Comparison of ENCODE assay signal across 19 cellular contexts in genomic region chr9:102225806-102226441, GRCh38.
"Had no signal": no experiment of that assay in that cellular context is flagged by ENCODE, and none has a peak within 500 bp of the region (broad histone marks: within the 10 kb centered on the region; RNA-seq: fewer than 3 reads in every experiment).

No MANE protein-coding gene starts in this region.

- H3K27ac ChIP-seq: pancreas, right atrium auricular region, spleen, suprapubic skin, tibial nerve had no signal

- H3K27me3 ChIP-seq: pancreas, right atrium auricular region, spleen, suprapubic skin, tibial nerve had no signal

- H3K4me1 ChIP-seq: right atrium auricular region, spleen, suprapubic skin, tibial nerve had no signal

- DNase-seq: activated CD4-positive, alpha-beta T cell treated with anti-CD3 and anti-CD28 coated beads for 36 hours; activated CD4-positive, alpha-beta T cell treated with anti-CD3 and anti-CD28 coated beads, Interleukin-2, amount 50 U/mL, for 4 hours; activated CD4-positive, CD25-positive, alpha-beta regulatory T cell; activated effector memory CD4-positive, alpha-beta T cell treated with Interleukin-2 at 50 U/mL for 16 hours; activated naive CD4-positive, alpha-beta T cell treated with anti-CD3 and anti-CD28 coated beads, Interleukin-2, amount 10 ng/mL, durations not matched to agents 7 days and 5 days; activated naive CD8-positive, alpha-beta T cell treated with anti-CD3 and anti-CD28 coated beads, Interleukin-2, amount 10 ng/mL, durations not matched to agents 7 days and 5 days; activated T-cell treated with anti-CD3 and anti-CD28 coated beads for 4 hours; activated T-cell treated with anti-CD3 and anti-CD28 coated beads, Interleukin-2, amount 50 U/mL, for 72 hours; dermis blood vessel endothelial cell; effector CD4-positive, alpha-beta T cell; mammary epithelial cell; pancreas; spleen; stimulated activated naive CD4-positive, alpha-beta T cell; T-helper 17 cell; T1000 had no signal

- H3K4me1 Mint-ChIP-seq: activated CD4-positive, alpha-beta T cell treated with anti-CD3 and anti-CD28 coated beads for 36 hours; activated naive CD4-positive, alpha-beta T cell treated with anti-CD3 and anti-CD28 coated beads, Interleukin-2, amount 10 ng/mL, durations not matched to agents 7 days and 5 days; activated naive CD8-positive, alpha-beta T cell treated with anti-CD3 and anti-CD28 coated beads, Interleukin-2, amount 10 ng/mL, durations not matched to agents 7 days and 5 days; T-helper 17 cell had no signal

- H3K4me3 Mint-ChIP-seq: activated CD4-positive, alpha-beta T cell treated with anti-CD3 and anti-CD28 coated beads for 36 hours; activated naive CD4-positive, alpha-beta T cell treated with anti-CD3 and anti-CD28 coated beads, Interleukin-2, amount 10 ng/mL, durations not matched to agents 7 days and 5 days; activated naive CD8-positive, alpha-beta T cell treated with anti-CD3 and anti-CD28 coated beads, Interleukin-2, amount 10 ng/mL, durations not matched to agents 7 days and 5 days; activated T-cell treated with anti-CD3 and anti-CD28 coated beads, Interleukin-2, amount 50 U/mL, for 72 hours; T-helper 17 cell had no signal

- H3K9me3 Mint-ChIP-seq: activated naive CD4-positive, alpha-beta T cell treated with anti-CD3 and anti-CD28 coated beads, Interleukin-2, amount 10 ng/mL, durations not matched to agents 7 days and 5 days; activated naive CD8-positive, alpha-beta T cell treated with anti-CD3 and anti-CD28 coated beads, Interleukin-2, amount 10 ng/mL, durations not matched to agents 7 days and 5 days had no signal

- H3K4me3 ChIP-seq: pancreas, right atrium auricular region, spleen, suprapubic skin, tibial nerve had no signal

- H3K27ac Mint-ChIP-seq: activated CD4-positive, alpha-beta T cell treated with anti-CD3 and anti-CD28 coated beads for 36 hours; activated naive CD4-positive, alpha-beta T cell treated with anti-CD3 and anti-CD28 coated beads, Interleukin-2, amount 10 ng/mL, durations not matched to agents 7 days and 5 days; activated naive CD8-positive, alpha-beta T cell treated with anti-CD3 and anti-CD28 coated beads, Interleukin-2, amount 10 ng/mL, durations not matched to agents 7 days and 5 days; activated T-cell treated with anti-CD3 and anti-CD28 coated beads, Interleukin-2, amount 50 U/mL, for 72 hours; T-helper 17 cell had no signal

- H3K9me3 ChIP-seq: pancreas, right atrium auricular region, suprapubic skin, tibial nerve had no signal

- H3K27me3 Mint-ChIP-seq: activated CD4-positive, alpha-beta T cell treated with anti-CD3 and anti-CD28 coated beads for 36 hours; activated naive CD4-positive, alpha-beta T cell treated with anti-CD3 and anti-CD28 coated beads, Interleukin-2, amount 10 ng/mL, durations not matched to agents 7 days and 5 days; activated naive CD8-positive, alpha-beta T cell treated with anti-CD3 and anti-CD28 coated beads, Interleukin-2, amount 10 ng/mL, durations not matched to agents 7 days and 5 days; T-helper 17 cell had no signal

- H3K36me3 Mint-ChIP-seq: activated naive CD4-positive, alpha-beta T cell treated with anti-CD3 and anti-CD28 coated beads, Interleukin-2, amount 10 ng/mL, durations not matched to agents 7 days and 5 days; activated naive CD8-positive, alpha-beta T cell treated with anti-CD3 and anti-CD28 coated beads, Interleukin-2, amount 10 ng/mL, durations not matched to agents 7 days and 5 days had no signal

- ATAC-seq: activated CD4-positive, alpha-beta T cell treated with anti-CD3 and anti-CD28 coated beads for 36 hours; activated T-cell treated with anti-CD3 and anti-CD28 coated beads, Interleukin-2, amount 50 U/mL, for 72 hours; pancreas; T-helper 17 cell had no signal

- H3K36me3 ChIP-seq: pancreas, right atrium auricular region, spleen, suprapubic skin, tibial nerve had no signal
